In the genomic region with DNA sequence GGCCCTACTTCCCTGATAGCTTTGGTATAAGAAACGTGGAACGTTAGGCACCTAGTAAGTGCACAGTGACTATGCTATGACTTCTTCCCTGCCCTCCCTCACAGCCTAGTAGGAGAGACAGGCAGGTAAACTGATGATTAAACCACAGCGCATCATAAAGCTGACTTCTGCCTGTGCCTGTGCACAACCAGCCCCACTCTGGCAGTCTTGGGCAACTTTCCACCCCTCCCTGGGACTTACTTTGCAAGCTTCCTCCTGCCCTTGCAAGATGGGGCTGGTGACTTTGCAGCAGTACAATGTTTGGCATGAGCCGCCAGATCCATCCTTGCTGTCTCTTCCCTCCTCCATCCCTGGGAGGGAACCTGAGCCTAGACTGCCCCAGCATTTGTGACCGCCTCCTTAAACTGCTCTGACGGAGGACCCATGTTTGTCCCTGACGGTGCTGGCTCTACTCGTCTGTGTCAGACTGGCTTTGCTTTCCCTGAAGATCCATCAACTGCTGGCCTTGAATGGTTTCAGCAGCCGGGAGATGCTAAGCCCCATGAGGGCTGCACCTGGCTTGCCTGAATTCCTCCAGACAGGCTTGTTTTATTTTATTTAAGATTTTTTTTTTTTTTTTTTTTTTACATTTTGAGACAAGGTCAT, we compare ENCODE assay signal across 19 cellular contexts. TPM values are rescaled to one million over a fixed set of nuclear protein-coding genes. Genes with fewer than 3 reads are reported as not detected.
"Had no signal": no experiment of that assay in that cellular context is flagged by ENCODE, and none has a peak within 500 bp of the region (broad histone marks: within the 10 kb centered on the region; RNA-seq: fewer than 3 reads in every experiment).

No MANE protein-coding gene starts in this region.

- ATAC-seq: activated CD4-positive, CD25-positive, alpha-beta regulatory T cell treated with anti-CD3 and anti-CD28 coated beads, Interleukin-2, amount 50 U/mL, for 24 hours; activated T-cell treated with anti-CD3 and anti-CD28 coated beads, Interleukin-2, amount 50 U/mL, for 4 hours; gastrocnemius medialis; naive thymus-derived CD4-positive, alpha-beta T cell had no signal

- H3K36me3 ChIP-seq: gastrocnemius medialis, neutrophil, spleen, thyroid gland had no signal

- DNase-seq: activated CD4-positive, alpha-beta T cell treated with anti-CD3 and anti-CD28 coated beads, Interleukin-2, amount 10 ng/mL, durations not matched to agents 7 days and 5 days; activated CD8-positive, alpha-beta memory T cell treated with anti-CD3 and anti-CD28 coated beads, Interleukin-2, amount 50 U/mL, for 4 hours; activated naive CD8-positive, alpha-beta T cell treated with anti-CD3 and anti-CD28 coated beads, Interleukin-2, amount 50 U/mL, for 24 hours; activated T-cell treated with anti-CD3 and anti-CD28 coated beads, Interleukin-2, amount 50 U/mL, for 4 hours; anterior cingulate cortex; central memory CD4-positive, alpha-beta T cell; dorsolateral prefrontal cortex; gastrocnemius medialis; head of caudate nucleus; kidney glomerular epithelial cell; left ventricle myocardium superior; naive thymus-derived CD4-positive, alpha-beta T cell; spleen; stimulated activated naive B cell treated with anti-CD40 and anti-IgM and Interleukin-4, amounts not matched to agents 10 μg/mL and 1 μg/mL and 100 μg/mL, for 72 hours had no signal

- H3K27ac ChIP-seq: dorsolateral prefrontal cortex, gastrocnemius medialis, neutrophil, spleen, thyroid gland had no signal

- H3K9me3 ChIP-seq: gastrocnemius medialis, neutrophil, spleen, thyroid gland had no signal

- H3K27me3 ChIP-seq: dorsolateral prefrontal cortex, gastrocnemius medialis, neutrophil, spleen, thyroid gland had no signal

- H3K4me3 ChIP-seq: dorsolateral prefrontal cortex, gastrocnemius medialis, spleen, thyroid gland had no signal

- H3K4me1 ChIP-seq: gastrocnemius medialis, spleen had no signal

- FAIRE-seq: colon had no signal

RNA-seq across cellular contexts. Expression of gene EFCAB8, which starts 36.1 kb away (rescaled TPM):
- total RNA-seq: epithelial cell of proximal tubule, gastrocnemius medialis, left ventricle myocardium superior had no signal
